Comparison of ENCODE assay signal across 6 cellular contexts in genomic region chr6:23969344-23969743, GRCh38.
"Had no signal": no experiment of that assay in that cellular context is flagged by ENCODE, and none has a peak within 500 bp of the region (broad histone marks: within the 10 kb centered on the region; RNA-seq: fewer than 3 reads in every experiment).

No MANE protein-coding gene starts in this region.

- DNase-seq: Karpas-422, KBM-7, KG1 had no signal

- H3K4me2 ChIP-seq: KMS-11 had no signal

- FAIRE-seq: HTR-8/SVneo had no signal

- H3K27ac ChIP-seq: HL-60, KMS-11 had no signal

- H3K9ac ChIP-seq: KMS-11 had no signal
